In genomic region chr9:134734270-134734669, GRCh38 we compare ENCODE assay signal across 12 cellular contexts.
DNase-seq lines count a peak whose midpoint lies in the region; ATAC-seq, FAIRE-seq and TF ChIP-seq lines count a peak whose summit lies in the region.
"Had no signal": no experiment of that assay in that cellular context is flagged by ENCODE, and none has a peak within 500 bp of the region (broad histone marks: within the 10 kb centered on the region; RNA-seq: fewer than 3 reads in every experiment).

No MANE protein-coding gene starts in this region.

- H3K9ac ChIP-seq in rectal smooth muscle tissue (ENCODE audit: low read length), result no peak overlapping the region

- no TSS peak for BruUV-seq in OCI-LY7 (replicated peaks; lab: Mats Ljungman, UMichigan)

- H3K4me1 ChIP-seq in rectal smooth muscle tissue (ENCODE audit: control insufficient read depth, insufficient read depth, low read length) (peaks cover 64% of the 10 kb centered on the region), OCI-LY7 (ENCODE audit: insufficient read depth, low read length, poor library complexity, severe bottlenecking) (no peaks in the 10 kb centered on the region)

- no peaks in the 10 kb centered on the region for H4K20me1 ChIP-seq in OCI-LY7 (ENCODE audit: insufficient read depth, low read length)

- DNase-seq in ELF-1 (ENCODE audit: low read depth, low spot score) (peak; percentile 75), RCC 7860 (ENCODE audit: low spot score) (peak; percentile 55), fibroblast of mammary gland (ENCODE audit: low read depth) (peak; percentile 83), medulla oblongata (ENCODE audit: extremely low spot score) (no peak), OCI-LY7 (ENCODE audit: low spot score) (no peak)
- DNase-seq: CD4-positive, alpha-beta T cell; midbrain; NCI-H1694; stimulated activated CD4-positive, alpha-beta T cell treated with anti-CD3 and anti-CD28 coated beads, Interleukin-12 subunit alpha, Interleukin-12 subunit beta, amount 100 ng/mL, for 4 hours had no signal

- no peaks in the 10 kb centered on the region for H3K9me2 ChIP-seq in OCI-LY7 (ENCODE audit: insufficient read depth, low read length)

- FAIRE-seq in RCC 7860 (lab: Jason Lieb, UNC), result no peak

- no peaks in the 10 kb centered on the region for H3K36me3 ChIP-seq in rectal smooth muscle tissue (ENCODE audit: control insufficient read depth, insufficient read depth, low read length)
- H3K36me3 ChIP-seq in OCI-LY7 (ENCODE audit: insufficient read depth, low read length), result no peaks in the 10 kb centered on the region

- intact Hi-C loops in OCI-LY7 (cut with micrococcal nuclease; ENCODE audit: unreplicated experiment), result no loop called here

- no peak overlapping the region for H3K4me2 ChIP-seq in OCI-LY7 (ENCODE audit: low read length)

- H3K27me3 ChIP-seq in rectal smooth muscle tissue (ENCODE audit: control insufficient read depth, insufficient read depth, low read length), result no peaks in the 10 kb centered on the region

- CTCF ChIA-PET in OCI-LY7 (lab: Charles Lee; ENCODE audit: unreplicated experiment), result no interaction called here

- no peak overlapping the region for H3K4me3 ChIP-seq in fibroblast of mammary gland (ENCODE audit: control insufficient read depth, low read depth, low read length)
- no peak overlapping the region for H3K4me3 ChIP-seq in rectal smooth muscle tissue (ENCODE audit: low read length)
- H3K4me3 ChIP-seq in OCI-LY7 (ENCODE audit: low read depth, low read length, poor library complexity, severe bottlenecking), result no peak overlapping the region

- TF ChIP-seq CTCF in fibroblast of mammary gland (conservative IDR thresholded peaks at IDR 0.05; ENCODE audit: control insufficient read depth, insufficient read depth, low read depth, low read length) (no peak), OCI-LY7 (conservative IDR thresholded peaks at IDR 0.05; ENCODE audit: low read length) (no peak)

- no peaks in the 10 kb centered on the region for H3K79me2 ChIP-seq in OCI-LY7 (ENCODE audit: insufficient read depth, low read depth, low read length)

- ATAC-seq in HG03432 (IDR thresholded peaks at IDR 0.05; ENCODE audit: unreplicated experiment) (no peak), HG02642 (IDR thresholded peaks at IDR 0.05; ENCODE audit: poor library complexity, unreplicated experiment) (no peak)

- no peak overlapping the region for H2AFZ ChIP-seq in OCI-LY7 (ENCODE audit: low read length)

- POLR2A ChIA-PET in OCI-LY7 (lab: Charles Lee), result no interaction called here

- H3K9me3 ChIP-seq in OCI-LY7 (ENCODE audit: low read length), result no peaks in the 10 kb centered on the region

- H3K27ac ChIP-seq in rectal smooth muscle tissue (ENCODE audit: low read depth, low read length), result peak overlapping the region; percentile 91
- H3K27ac ChIP-seq in OCI-LY7 (ENCODE audit: low read depth, low read length, poor library complexity, severe bottlenecking), result no peak overlapping the region

Comparison
In these comparisons a context has a peak if more than half of its experiments do, and no peak if none do; other contexts are left out.
1. DNase-seq: peak in ELF-1 (single experiment), RCC 7860 (single experiment) and fibroblast of mammary gland (single experiment); none in medulla oblongata (single experiment) and OCI-LY7 (single experiment).